ENCODE assay signal across 8 cellular contexts in the genomic region with DNA sequence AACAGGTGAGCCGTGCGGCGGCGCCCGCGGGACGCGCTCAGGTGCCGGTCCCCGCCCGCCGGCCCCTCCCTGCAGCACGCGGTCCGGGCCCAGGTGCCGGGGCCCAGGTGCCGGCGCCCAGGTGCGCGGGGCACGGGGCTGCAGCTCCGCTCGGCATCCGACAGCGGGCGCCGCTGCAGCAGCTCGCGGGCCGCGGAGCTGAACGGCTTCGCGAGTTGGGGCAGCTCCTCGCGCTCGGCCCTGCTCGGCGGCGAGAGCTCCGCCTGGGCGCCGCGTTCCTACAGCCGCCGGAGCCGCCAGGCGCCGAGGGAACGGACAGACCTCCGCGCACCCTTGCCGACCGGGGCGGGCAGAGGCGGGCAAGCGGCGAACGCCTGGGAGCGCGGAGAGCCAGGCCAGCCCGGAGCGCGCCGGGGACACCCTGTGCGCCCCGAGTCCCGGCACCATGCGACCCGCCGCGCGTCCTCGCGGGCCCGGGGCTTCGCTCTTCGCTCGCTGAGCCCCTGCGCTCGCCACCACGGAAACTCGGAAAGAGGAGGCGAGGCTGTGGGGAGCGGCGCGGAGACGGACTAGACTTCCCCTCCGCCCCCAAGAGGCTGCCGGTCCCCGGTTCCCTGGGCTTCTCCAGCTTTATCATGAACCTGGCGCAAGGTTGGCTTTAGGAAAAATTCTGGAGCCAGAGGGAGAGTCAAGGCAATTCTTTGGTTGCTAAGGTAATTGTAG. TPM values are rescaled to one million over a fixed set of nuclear protein-coding genes. Genes with fewer than 3 reads are reported as not detected.
A peak's percentile ranks its signal among the peaks of the same experiment; 100 is the strongest.
DNase-seq lines count a peak whose midpoint lies in the region; ATAC-seq lines count a peak whose summit lies in the region.

A gene (plus strand): TSS at position 201 of the 723 bp plus-strand sequence.

- ATAC-seq in HG03432 (IDR thresholded peaks at IDR 0.05; ENCODE audit: unreplicated experiment), result no peak

- H3K27ac Mint-ChIP-seq in activated CD4-positive, alpha-beta T cell treated with anti-CD3 and anti-CD28 coated beads, Interleukin-2, amount 10 ng/mL, durations not matched to agents 24 days and 14 days, result peak within 1 kb of the TSS; percentile 82

- peaks cover 61% of the 10 kb centered on the region for H3K27me3 Mint-ChIP-seq in activated CD4-positive, alpha-beta T cell treated with anti-CD3 and anti-CD28 coated beads, Interleukin-2, amount 10 ng/mL, durations not matched to agents 24 days and 14 days

- peak; percentile 76 for DNase-seq in activated CD4-positive, alpha-beta T cell treated with anti-CD3 and anti-CD28 coated beads, Interleukin-2, amount 10 ng/mL, durations not matched to agents 24 days and 14 days
- no peak for DNase-seq in activated CD4-positive, alpha-beta T cell treated with anti-CD3 and anti-CD28 coated beads, Interleukin-2, amount 50 U/mL, for 1 hour
- DNase-seq in NCI-H2171 (lab: John Stamatoyannopoulos, UW) (peak; percentile 80), astrocyte of the hippocampus (ENCODE audit: low read depth, low spot score) (peak; percentile 82), iris pigment epithelial cell (ENCODE audit: low read depth) (peak; percentile 27), SHP77 (lab: John Stamatoyannopoulos, UW) (no peak)
- DNase-seq in stimulated activated CD4-positive, alpha-beta T cell treated with anti-CD3 and anti-CD28 coated beads, TNF-alpha, amount 100 ng/mL, for 48 hours (ENCODE audit: low read depth in 3 of 3), result peak in 2 of 3 donors; percentile 1 to 8

- intact Hi-C loops in activated CD4-positive, alpha-beta T cell treated with anti-CD3 and anti-CD28 coated beads, Interleukin-2, amount 10 ng/mL, durations not matched to agents 24 days and 14 days (cut with micrococcal nuclease), result loop anchor here (2.0 kb wide), 2 partner anchors 116 to 360 kb away; no protein-coding TSS in a partner anchor

- no peaks in the 10 kb centered on the region for H3K36me3 Mint-ChIP-seq in activated CD4-positive, alpha-beta T cell treated with anti-CD3 and anti-CD28 coated beads, Interleukin-2, amount 10 ng/mL, durations not matched to agents 24 days and 14 days (ENCODE audit: low read depth)

- peaks cover 13% of the 10 kb centered on the region for H3K4me1 Mint-ChIP-seq in activated CD4-positive, alpha-beta T cell treated with anti-CD3 and anti-CD28 coated beads, Interleukin-2, amount 10 ng/mL, durations not matched to agents 24 days and 14 days

- no peaks in the 10 kb centered on the region for H3K9me3 Mint-ChIP-seq in activated CD4-positive, alpha-beta T cell treated with anti-CD3 and anti-CD28 coated beads, Interleukin-2, amount 10 ng/mL, durations not matched to agents 24 days and 14 days

- H3K4me3 Mint-ChIP-seq in activated CD4-positive, alpha-beta T cell treated with anti-CD3 and anti-CD28 coated beads, Interleukin-2, amount 10 ng/mL, durations not matched to agents 24 days and 14 days, result peak within 1 kb of the TSS; percentile 75

RNA-seq across cellular contexts. Expression of the gene that starts here (rescaled TPM):
- total RNA-seq in activated CD4-positive, alpha-beta T cell treated with anti-CD3 and anti-CD28 coated beads, Interleukin-2, amount 10 ng/mL, durations not matched to agents 24 days and 14 days, result 2.5 TPM in 2 replicates

Comparison
In these comparisons a context has a peak if more than half of its experiments do, and no peak if none do; other contexts are left out.
1. DNase-seq: peak in activated CD4-positive, alpha-beta T cell treated with anti-CD3 and anti-CD28 coated beads, Interleukin-2, amount 10 ng/mL, durations not matched to agents 24 days and 14 days (single experiment), NCI-H2171 (single experiment), astrocyte of the hippocampus (single experiment), iris pigment epithelial cell (single experiment) and stimulated activated CD4-positive, alpha-beta T cell treated with anti-CD3 and anti-CD28 coated beads, TNF-alpha, amount 100 ng/mL, for 48 hours (2 of 3); none in activated CD4-positive, alpha-beta T cell treated with anti-CD3 and anti-CD28 coated beads, Interleukin-2, amount 50 U/mL, for 1 hour (single experiment) and SHP77 (0 of 2).